8 cellular contexts compared by ENCODE assay signal in the genomic region with DNA sequence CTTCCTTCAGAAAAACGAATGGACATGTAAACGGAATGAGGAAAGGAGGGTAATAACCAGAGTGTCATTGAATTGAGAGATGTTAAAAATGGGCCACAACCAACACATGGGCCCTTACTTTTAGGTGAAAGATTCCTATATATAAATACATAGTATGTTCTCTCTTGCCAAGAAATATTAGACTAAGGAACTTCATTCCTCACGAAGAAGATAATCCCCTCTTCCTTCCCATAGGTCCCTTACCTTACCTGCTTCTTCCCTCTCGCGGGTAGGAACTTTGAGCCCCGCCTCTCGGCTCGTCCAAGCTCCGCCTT. TPM values are rescaled to one million over a fixed set of nuclear protein-coding genes. Genes with fewer than 3 reads are reported as not detected.
A peak's percentile ranks its signal among the peaks of the same experiment; 100 is the strongest.
DNase-seq lines count a peak whose midpoint lies in the region; ATAC-seq lines count a peak whose summit lies in the region.

No MANE protein-coding gene starts in this region.

- peaks cover 36% of the 10 kb centered on the region for H3K4me1 Mint-ChIP-seq in T-helper 2 cell treated with Interferon-gamma antibody and Interleukin-4, amounts not matched to agents 5 μg/mL and 100 μg/mL, for 36 hours (ENCODE audit: low read depth)
- H3K4me1 Mint-ChIP-seq in activated naive CD8-positive, alpha-beta T cell treated with anti-CD3 and anti-CD28 coated beads for 36 hours = peaks cover 32% of the 10 kb centered on the region
- H3K4me1 Mint-ChIP-seq in stimulated activated naive CD8-positive, alpha-beta T cell treated with anti-CD3 and anti-CD28 coated beads, Interleukin-15, amount 100 ng/mL, for 72 hours = peaks cover 62% of the 10 kb centered on the region

- H3K36me3 Mint-ChIP-seq in T-helper 2 cell treated with Interferon-gamma antibody and Interleukin-4, amounts not matched to agents 5 μg/mL and 100 μg/mL, for 36 hours (ENCODE audit: low read depth) = peaks cover 10% of the 10 kb centered on the region
- H3K36me3 Mint-ChIP-seq in activated naive CD8-positive, alpha-beta T cell treated with anti-CD3 and anti-CD28 coated beads for 36 hours = peaks cover 18% of the 10 kb centered on the region

- peak overlapping the region; percentile 96 for H3K4me3 Mint-ChIP-seq in T-helper 2 cell treated with Interferon-gamma antibody and Interleukin-4, amounts not matched to agents 5 μg/mL and 100 μg/mL, for 36 hours
- peak overlapping the region; percentile 86 for H3K4me3 Mint-ChIP-seq in activated naive CD8-positive, alpha-beta T cell treated with anti-CD3 and anti-CD28 coated beads for 36 hours
- peak overlapping the region; percentile 98 to 99 for H3K4me3 Mint-ChIP-seq in stimulated activated naive CD8-positive, alpha-beta T cell treated with anti-CD3 and anti-CD28 coated beads, Interleukin-15, amount 100 ng/mL, for 72 hours

- ATAC-seq in stimulated activated naive CD8-positive, alpha-beta T cell treated with anti-CD3 and anti-CD28 coated beads, Interleukin-15, amount 100 ng/mL, for 72 hours = no peak

- DNase-seq in T-helper 2 cell treated with Interferon-gamma antibody and Interleukin-4, amounts not matched to agents 5 μg/mL and 100 μg/mL, for 36 hours (ENCODE audit: low spot score) = no peak
- DNase-seq in T-helper 2 cell = no peak
- DNase-seq in activated naive CD8-positive, alpha-beta T cell treated with anti-CD3 and anti-CD28 coated beads for 36 hours = no peak
- peak; percentile 13 for DNase-seq in iPS-NIHi11 (ENCODE audit: low spot score)
- no peak for DNase-seq in stimulated activated naive CD8-positive, alpha-beta T cell treated with anti-CD3 and anti-CD28 coated beads, Interleukin-15, amount 100 ng/mL, for 72 hours
- DNase-seq in kidney tubule cell (ENCODE audit: low spot score) = no peak
- DNase-seq in putamen (ENCODE audit: low spot score) = no peak
- no peak for DNase-seq in NCI-H2029 (lab: John Stamatoyannopoulos, UW)

- no peaks in the 10 kb centered on the region for H3K27me3 Mint-ChIP-seq in T-helper 2 cell treated with Interferon-gamma antibody and Interleukin-4, amounts not matched to agents 5 μg/mL and 100 μg/mL, for 36 hours (ENCODE audit: low read depth)
- no peaks in the 10 kb centered on the region for H3K27me3 Mint-ChIP-seq in activated naive CD8-positive, alpha-beta T cell treated with anti-CD3 and anti-CD28 coated beads for 36 hours
- no peaks in the 10 kb centered on the region for H3K27me3 Mint-ChIP-seq in stimulated activated naive CD8-positive, alpha-beta T cell treated with anti-CD3 and anti-CD28 coated beads, Interleukin-15, amount 100 ng/mL, for 72 hours

- peak overlapping the region; percentile 95 for H3K27ac Mint-ChIP-seq in T-helper 2 cell treated with Interferon-gamma antibody and Interleukin-4, amounts not matched to agents 5 μg/mL and 100 μg/mL, for 36 hours
- H3K27ac Mint-ChIP-seq in activated naive CD8-positive, alpha-beta T cell treated with anti-CD3 and anti-CD28 coated beads for 36 hours = peak overlapping the region; percentile 91
- H3K27ac Mint-ChIP-seq in stimulated activated naive CD8-positive, alpha-beta T cell treated with anti-CD3 and anti-CD28 coated beads, Interleukin-15, amount 100 ng/mL, for 72 hours = peak overlapping the region in 1 of 2 donors; percentile 99

- no peaks in the 10 kb centered on the region for H3K9me3 Mint-ChIP-seq in T-helper 2 cell treated with Interferon-gamma antibody and Interleukin-4, amounts not matched to agents 5 μg/mL and 100 μg/mL, for 36 hours
- peaks cover 2% of the 10 kb centered on the region for H3K9me3 Mint-ChIP-seq in activated naive CD8-positive, alpha-beta T cell treated with anti-CD3 and anti-CD28 coated beads for 36 hours
- no peaks in the 10 kb centered on the region for H3K9me3 Mint-ChIP-seq in stimulated activated naive CD8-positive, alpha-beta T cell treated with anti-CD3 and anti-CD28 coated beads, Interleukin-15, amount 100 ng/mL, for 72 hours

RNA-seq across cellular contexts. Expression of gene TBC1D22B, which starts 0.3 kb away (rescaled TPM):
- total RNA-seq in activated naive CD8-positive, alpha-beta T cell treated with anti-CD3 and anti-CD28 coated beads for 36 hours = 10 to 100 TPM; 13.0 to 13.9 TPM

RNA-seq across cellular contexts. Expression of gene TMEM217, which starts 0.7 kb away (rescaled TPM):
- total RNA-seq in activated naive CD8-positive, alpha-beta T cell treated with anti-CD3 and anti-CD28 coated beads for 36 hours = 1 to 10 TPM; 3.5 to 4.9 TPM
